In the genomic region with DNA sequence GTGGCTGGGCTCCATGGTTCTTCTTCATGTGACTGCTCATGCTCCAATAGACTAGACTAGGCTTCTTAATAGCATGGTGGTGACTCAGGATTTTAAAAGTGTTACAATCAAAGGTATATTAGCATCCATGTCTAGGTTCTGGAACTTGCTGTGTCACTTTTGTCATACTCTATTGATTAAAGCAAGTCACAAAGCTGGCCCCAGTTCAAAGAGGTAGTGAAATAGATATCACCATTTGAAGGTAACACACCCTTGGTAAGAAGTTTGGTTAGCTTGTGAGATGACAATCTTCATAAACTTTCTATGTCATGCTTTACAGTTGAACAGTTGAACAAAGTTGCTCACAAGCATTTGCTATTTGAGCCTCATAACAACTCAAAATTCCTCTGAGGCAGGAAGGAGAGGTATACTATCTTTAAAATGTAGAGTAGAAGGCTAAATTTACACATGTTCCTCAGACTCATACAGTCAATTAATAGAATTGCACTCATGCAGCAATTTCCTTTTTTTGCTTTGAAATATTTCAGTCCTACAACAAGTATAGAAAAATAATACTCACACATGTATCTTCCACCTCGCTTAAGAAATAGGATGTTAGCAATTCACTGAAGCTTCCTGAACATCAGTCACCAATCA, we compare ENCODE assay signal across 20 cellular contexts. TPM values are rescaled to one million over a fixed set of nuclear protein-coding genes. Genes with fewer than 3 reads are reported as not detected.
DNase-seq lines count a peak whose midpoint lies in the region; ATAC-seq and TF ChIP-seq lines count a peak whose summit lies in the region.
"Had no signal": no experiment of that assay in that cellular context is flagged by ENCODE, and none has a peak within 500 bp of the region (broad histone marks: within the 10 kb centered on the region; RNA-seq: fewer than 3 reads in every experiment).

No MANE protein-coding gene starts in this region.

- no peak overlapping the region for H4K91ac ChIP-seq in H9 (ENCODE audit: insufficient read length, low read depth, low read length)

- H4K5ac ChIP-seq in H9 (ENCODE audit: insufficient read length, low read depth, low read length), result no peak overlapping the region

- H2BK5ac ChIP-seq in H9 (ENCODE audit: insufficient read length, low read length), result no peak overlapping the region

- no peaks in the 10 kb centered on the region for H3K36me3 Mint-ChIP-seq in stimulated activated naive CD8-positive, alpha-beta T cell treated with anti-CD3 and anti-CD28 coated beads, Interleukin-15, Interleukin-2, amounts not matched to agents 100 ng/mL and 50 ng/mL, for 24 hours (ENCODE audit: low read depth)
- H3K36me3 Mint-ChIP-seq in activated B cell treated with CpG ODN at 0.5 μM for 24 hours (ENCODE audit: low read depth), result peaks cover 3% of the 10 kb centered on the region
- peaks cover 0 to 8% of the 10 kb centered on the region in 2 donors for H3K36me3 Mint-ChIP-seq in naive B cell
- H3K36me3 Mint-ChIP-seq in H9 (ENCODE audit: insufficient read depth in 1 of 3, low read depth in 3 of 3), result peaks cover 0 to 5% (median 0%) of the 10 kb centered on the region in 3 experiments; a peak in 3 of 7 replicates
- H3K36me3 Mint-ChIP-seq: CD14-positive monocyte; CD4-positive, alpha-beta memory T cell had no signal

- no peak overlapping the region for H3K18ac ChIP-seq in H9 (ENCODE audit: insufficient read length, low read depth, low read length)

- no peak overlapping the region for H3K14ac ChIP-seq in H9 (ENCODE audit: insufficient read depth, low read length)

- H3K79me2 ChIP-seq in H9 (ENCODE audit: insufficient read depth, low read length), result no peaks in the 10 kb centered on the region

- H3K9me3 ChIP-seq in H9 (ENCODE audit: control insufficient read depth, low read depth, low read length), result no peaks in the 10 kb centered on the region
- H3K9me3 ChIP-seq: A549, BE2C had no signal

- H2AFZ ChIP-seq in H9 (ENCODE audit: low read length), result no peak overlapping the region

- no peak overlapping the region for H3K9ac ChIP-seq in H9 (ENCODE audit: extremely low read depth, insufficient read length, low read length)
- H3K9ac ChIP-seq: KMS-11 had no signal

- TF ChIP-seq CTCF in activated B cell treated with CpG ODN at 0.5 μM for 24 hours (IDR thresholded peaks at IDR 0.05) (no peak), H9 (conservative IDR thresholded peaks at IDR 0.05) (no peak)

- no peak overlapping the region for H3T11ph ChIP-seq in H9 (ENCODE audit: low read length)

- no peak overlapping the region for H2BK120ac ChIP-seq in H9 (ENCODE audit: low read depth, low read length, poor library complexity, severe bottlenecking)

- peak overlapping the region; percentile 3 for H3K27ac Mint-ChIP-seq in stimulated activated naive CD8-positive, alpha-beta T cell treated with anti-CD3 and anti-CD28 coated beads, Interleukin-15, Interleukin-2, amounts not matched to agents 100 ng/mL and 50 ng/mL, for 24 hours
- H3K27ac Mint-ChIP-seq in activated B cell treated with CpG ODN at 0.5 μM for 24 hours (peak overlapping the region; percentile 56), naive B cell (peak overlapping the region in 5 of 6 donors; percentile 5 to 88 (median 49)), H9 (no peak overlapping the region)
- H3K27ac Mint-ChIP-seq: CD14-positive monocyte; CD4-positive, alpha-beta memory T cell; GM23338; HFFc6 had no signal

- no peaks in the 10 kb centered on the region for H3K23me2 ChIP-seq in H9 (ENCODE audit: insufficient read length, low read depth, low read length, poor library complexity, severe bottlenecking)

- H3K9me3 Mint-ChIP-seq in stimulated activated naive CD8-positive, alpha-beta T cell treated with anti-CD3 and anti-CD28 coated beads, Interleukin-15, Interleukin-2, amounts not matched to agents 100 ng/mL and 50 ng/mL, for 24 hours, result peaks cover 4% of the 10 kb centered on the region
- H3K9me3 Mint-ChIP-seq in activated B cell treated with CpG ODN at 0.5 μM for 24 hours, result no peaks in the 10 kb centered on the region
- peaks cover 0 to 6% (median 2%) of the 10 kb centered on the region in 7 donors for H3K9me3 Mint-ChIP-seq in naive B cell
- peaks cover 5 to 7% of the 10 kb centered on the region in 2 experiments; a peak in 3 of 5 replicates for H3K9me3 Mint-ChIP-seq in H9

- ATAC-seq in stimulated activated naive CD8-positive, alpha-beta T cell treated with anti-CD3 and anti-CD28 coated beads, Interleukin-15, Interleukin-2, amounts not matched to agents 100 U/mL and 50 U/mL, for 24 hours, result no peak
- no peak for ATAC-seq in activated B cell treated with CpG ODN at 0.5 μM for 24 hours (ENCODE audit: low read depth)
- peak; percentile 53 to 67 for ATAC-seq in naive B cell (ENCODE audit: low read depth in 2 of 2)
- no peak for ATAC-seq in HG03457 (IDR thresholded peaks at IDR 0.05; ENCODE audit: unreplicated experiment)
- ATAC-seq: A549, GM23338, HCT116 had no signal

- H3K27me3 ChIP-seq in H9 (ENCODE audit: insufficient read depth, low read length), result no peaks in the 10 kb centered on the region

- no CpG with 5 or more reads among the region's 1 CpG for WGBS in H9 (ENCODE audit: extremely low coverage, insufficient read length, low lambda C conversion rate)

- no peak overlapping the region for H2BK15ac ChIP-seq in H9 (ENCODE audit: low read depth, low read length)

- no peak overlapping the region for H3K56ac ChIP-seq in H9 (ENCODE audit: insufficient read length, low read depth, low read length)

- H3K4me1 Mint-ChIP-seq in stimulated activated naive CD8-positive, alpha-beta T cell treated with anti-CD3 and anti-CD28 coated beads, Interleukin-15, Interleukin-2, amounts not matched to agents 100 ng/mL and 50 ng/mL, for 24 hours (ENCODE audit: low read depth), result peaks cover 7% of the 10 kb centered on the region
- H3K4me1 Mint-ChIP-seq in activated B cell treated with CpG ODN at 0.5 μM for 24 hours (peaks cover 62% of the 10 kb centered on the region), naive B cell (peaks cover 50 to 73% (median 70%) of the 10 kb centered on the region in 3 donors), H9 (peaks cover 5 to 10% of the 10 kb centered on the region in 2 experiments; a peak in 3 of 4 replicates)
- H3K4me1 Mint-ChIP-seq: CD14-positive monocyte; CD4-positive, alpha-beta memory T cell had no signal

- H2AK5ac ChIP-seq in H9 (ENCODE audit: insufficient read length, low read length), result no peak overlapping the region

- H4K20me1 ChIP-seq in H9 (ENCODE audit: control insufficient read depth, insufficient read depth, insufficient read length), result no peaks in the 10 kb centered on the region

- H3K27me3 Mint-ChIP-seq in stimulated activated naive CD8-positive, alpha-beta T cell treated with anti-CD3 and anti-CD28 coated beads, Interleukin-15, Interleukin-2, amounts not matched to agents 100 ng/mL and 50 ng/mL, for 24 hours, result peaks cover 25% of the 10 kb centered on the region
- H3K27me3 Mint-ChIP-seq in activated B cell treated with CpG ODN at 0.5 μM for 24 hours (no peaks in the 10 kb centered on the region), naive B cell (no peaks in the 10 kb centered on the region), H9 (ENCODE audit: low read depth) (peaks cover 4% of the 10 kb centered on the region)

- no peak overlapping the region for H3K23ac ChIP-seq in H9 (ENCODE audit: insufficient read length, low read depth, low read length)

- H3K27ac ChIP-seq in H9 (ENCODE audit: insufficient read length, low read depth, low read length), result no peak overlapping the region
- H3K27ac ChIP-seq: 22Rv1, A549, KMS-11 had no signal

- no peak overlapping the region for H3K4me3 Mint-ChIP-seq in stimulated activated naive CD8-positive, alpha-beta T cell treated with anti-CD3 and anti-CD28 coated beads, Interleukin-15, Interleukin-2, amounts not matched to agents 100 ng/mL and 50 ng/mL, for 24 hours
- H3K4me3 Mint-ChIP-seq in activated B cell treated with CpG ODN at 0.5 μM for 24 hours (peak overlapping the region; percentile 24), naive B cell (peak overlapping the region in 7 of 8 donors; percentile 11 to 85 (median 55)), H9 (no peak overlapping the region)
- H3K4me3 Mint-ChIP-seq: CD14-positive monocyte; CD4-positive, alpha-beta memory T cell; GM23338; HFFc6 had no signal

- POLR2A ChIA-PET in activated B cell treated with CpG ODN at 0.5 μM for 24 hours (lab: Charles Lee), result interaction anchor here (0.7 to 1.7 kb wide), 3 partner anchors 42 to 182 kb away, joined by 3 to 7 read pairs (median 5); a partner anchor contains a TSS

- H3K4me1 ChIP-seq in H9 (ENCODE audit: insufficient read depth, low read length), result no peaks in the 10 kb centered on the region; the same call in 1 of the 2 replicates
- H3K4me1 ChIP-seq: A549, BE2C had no signal

- H3K4me2 ChIP-seq in H9 (ENCODE audit: insufficient read depth, insufficient read length, low read length), result no peak overlapping the region
- H3K4me2 ChIP-seq: A549, GM23338, KMS-11 had no signal

- no peak overlapping the region for H2BK20ac ChIP-seq in H9 (ENCODE audit: low read depth, low read length, poor library complexity, severe bottlenecking)

- H4K8ac ChIP-seq in H9 (replicated peaks; ENCODE audit: insufficient read length, low read depth, low read length), result no peak overlapping the region

- CTCF ChIA-PET in activated B cell treated with CpG ODN at 0.5 μM for 24 hours (lab: Charles Lee), result interaction anchor here (1.0 kb wide), 1 partner anchor 88 kb away, joined by 3 read pairs; no protein-coding TSS in a partner anchor

- intact Hi-C loops in activated B cell treated with CpG ODN at 0.5 μM for 24 hours (cut with micrococcal nuclease), result loop anchor here (5.0 kb wide), 1 partner anchor 45 kb away; no protein-coding TSS in a partner anchor

- H3K4ac ChIP-seq in H9 (ENCODE audit: low read depth, low read length), result no peak overlapping the region

- no peak overlapping the region for H2BK12ac ChIP-seq in H9 (ENCODE audit: insufficient read length, low read depth, low read length)

- DNase-seq in stimulated activated naive CD8-positive, alpha-beta T cell treated with anti-CD3 and anti-CD28 coated beads, Interleukin-15, Interleukin-2, amounts not matched to agents 100 U/mL and 50 U/mL, for 24 hours, result no peak
- DNase-seq in activated B cell treated with CpG ODN at 0.5 μM for 24 hours (no peak), naive B cell (peak; percentile 17), H9 (no peak)
- DNase-seq in stimulated activated CD4-positive, alpha-beta T cell treated with anti-CD3 and anti-CD28 coated beads, Interleukin-12 subunit alpha, Interleukin-12 subunit beta, amount 100 ng/mL, for 4 hours, result no peak
- DNase-seq: BE2C; CD4-positive, alpha-beta memory T cell; DMS153; DMS79; GF-D8; HFFc6 had no signal

- H3K79me1 ChIP-seq in H9 (ENCODE audit: insufficient read depth, low read depth, low read length, poor library complexity, severe bottlenecking), result no peaks in the 10 kb centered on the region

RNA-seq across cellular contexts. Expression of a gene that starts 56.8 kb away (rescaled TPM):
- not detected in 2 replicates for total RNA-seq in activated B cell treated with CpG ODN at 0.5 μM for 24 hours
- polyA plus RNA-seq in naive B cell (ENCODE audit: low read depth in 6 of 6), result not detected
- not detected in 2 replicates for total RNA-seq in H9 (2021)
- total RNA-seq: CD4-positive, alpha-beta memory T cell; GM23338; HFFc6 had no signal
- polyA plus RNA-seq: A549; AG04450; CD14-positive monocyte; CD4-positive, alpha-beta memory T cell; GM23338 had no signal

Comparison
In these comparisons a context has a peak if more than half of its experiments do, and no peak if none do; other contexts are left out.
1. H3K27ac Mint-ChIP-seq: peak in stimulated activated naive CD8-positive, alpha-beta T cell treated with anti-CD3 and anti-CD28 coated beads, Interleukin-15, Interleukin-2, amounts not matched to agents 100 ng/mL and 50 ng/mL, for 24 hours (single experiment), activated B cell treated with CpG ODN at 0.5 μM for 24 hours (single experiment) and naive B cell (5 of 6); none in H9 (0 of 3).
2. H3K4me3 Mint-ChIP-seq: peak in activated B cell treated with CpG ODN at 0.5 μM for 24 hours (single experiment) and naive B cell (7 of 8); none in stimulated activated naive CD8-positive, alpha-beta T cell treated with anti-CD3 and anti-CD28 coated beads, Interleukin-15, Interleukin-2, amounts not matched to agents 100 ng/mL and 50 ng/mL, for 24 hours (single experiment) and H9 (0 of 2).
3. ATAC-seq: peak in naive B cell (2 of 2); none in stimulated activated naive CD8-positive, alpha-beta T cell treated with anti-CD3 and anti-CD28 coated beads, Interleukin-15, Interleukin-2, amounts not matched to agents 100 U/mL and 50 U/mL, for 24 hours (single experiment), activated B cell treated with CpG ODN at 0.5 μM for 24 hours (single experiment) and HG03457 (single experiment).